Comparison of ENCODE assay signal across 11 cellular contexts in the genomic region with DNA sequence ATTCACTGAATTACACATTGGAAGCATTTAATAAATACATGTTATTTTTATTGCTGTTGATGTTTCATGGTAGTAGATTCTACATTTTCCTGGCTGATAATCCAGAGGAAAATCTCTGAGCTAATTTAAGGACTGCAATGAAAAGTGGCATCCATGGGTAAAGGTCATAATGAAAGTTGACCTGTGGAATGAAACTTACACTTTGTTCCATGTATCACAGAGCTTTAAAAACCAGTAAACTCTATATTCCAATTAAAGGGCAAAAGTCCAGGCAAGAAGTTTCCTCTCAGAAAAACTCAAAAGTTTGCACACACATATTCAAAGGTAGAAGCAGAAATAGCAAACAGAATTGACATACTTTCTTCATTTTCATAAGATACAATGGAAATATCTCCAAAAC. TPM values are rescaled to one million over a fixed set of nuclear protein-coding genes. Genes with fewer than 3 reads are reported as not detected.
"Had no signal": no experiment of that assay in that cellular context is flagged by ENCODE, and none has a peak within 500 bp of the region (broad histone marks: within the 10 kb centered on the region; RNA-seq: fewer than 3 reads in every experiment).

No MANE protein-coding gene starts in this region.

- ATAC-seq: GM23338, HCT116 had no signal

- DNase-seq: GM23248, GOT3, H7, H9, HCEC 1CT, HFFc6 had no signal

- H3K36me3 ChIP-seq: HAP-1 had no signal

- H3K4me2 ChIP-seq: GM23338 had no signal

- H3K9me3 ChIP-seq: HAP-1 had no signal

- H3K4me1 ChIP-seq: HAP-1 had no signal

- H3K9ac ChIP-seq: GM23248 had no signal

- H3K27ac ChIP-seq: GM23248 had no signal

- H3K4me3 ChIP-seq: GM23248, GM23338, HAP-1 had no signal

- H2AFZ ChIP-seq: GM23248, GM23338 had no signal

- FAIRE-seq: H1 had no signal

RNA-seq across cellular contexts. Expression of gene MYF6, which starts 44.8 kb away (rescaled TPM):
- total RNA-seq: GM23248, GM23338, H1, H4, H7, H9, HFFc6 had no signal
- polyA plus RNA-seq: GM23248, GM23338 had no signal

RNA-seq across cellular contexts. Expression of gene MYF5, which starts 54.1 kb away (rescaled TPM):
- total RNA-seq: GM23248, GM23338, H1, H4, H7, H9, HFFc6 had no signal
- polyA plus RNA-seq: GM23248, GM23338 had no signal
